In the genomic region with DNA sequence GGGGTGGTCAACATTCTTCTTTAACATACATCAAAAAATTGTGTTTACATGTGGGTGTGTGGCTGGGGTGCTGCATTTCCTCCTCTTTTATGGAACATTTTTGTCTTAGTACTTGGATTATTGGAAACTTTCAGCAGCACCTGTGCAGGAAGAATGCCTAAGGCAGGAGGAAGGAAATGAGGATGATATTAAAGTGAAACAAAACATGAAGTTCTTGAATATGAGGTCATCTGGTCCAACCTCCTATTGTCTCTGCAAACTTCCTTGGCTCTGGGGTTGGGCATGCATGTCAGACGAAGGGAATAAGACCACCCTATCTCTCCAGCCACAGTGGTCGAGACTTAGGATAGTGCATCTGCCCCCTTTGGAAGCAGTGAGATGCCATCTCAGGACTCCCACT, we compare ENCODE assay signal across 1 cellular context.
TF ChIP-seq lines count a peak whose summit lies in the region.

No MANE protein-coding gene starts in this region.

TF ChIP-seq in endothelial cell of umbilical vein, 7 proteins besides CTCF, POLR2A, EP300 and RAD21:
- peak; percentile 46 for TF ChIP-seq FOS (IDR thresholded peaks at IDR 0.05; ENCODE audit: borderline replicate concordance, insufficient read depth, low read length)
- no peak for TF ChIP-seq EZH2 (IDR thresholded peaks at IDR 0.05; ENCODE audit: borderline replicate concordance, low read depth, low read length, severe bottlenecking)
- TF ChIP-seq MYC (IDR thresholded peaks at IDR 0.05; ENCODE audit: low read depth, low read length) = no peak
- TF ChIP-seq POLR2AphosphoS5 (IDR thresholded peaks at IDR 0.05; ENCODE audit: insufficient read depth, low read depth, low read length) = no peak
- TF ChIP-seq, protein P1, sequence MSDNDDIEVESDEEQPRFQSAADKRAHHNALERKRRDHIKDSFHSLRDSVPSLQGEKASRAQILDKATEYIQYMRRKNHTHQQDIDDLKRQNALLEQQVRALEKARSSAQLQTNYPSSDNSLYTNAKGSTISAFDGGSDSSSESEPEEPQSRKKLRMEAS (IDR thresholded peaks at IDR 0.05; ENCODE audit: insufficient read depth, insufficient read length) = no peak
- TF ChIP-seq JUN (IDR thresholded peaks at IDR 0.05; ENCODE audit: borderline replicate concordance, insufficient read depth, insufficient read length, low read depth) = peak; percentile 84
- peak; percentile 57 for TF ChIP-seq GATA2 (IDR thresholded peaks at IDR 0.05; ENCODE audit: insufficient read depth, insufficient read length, low read depth, low read length)
TF ChIP-seq in endothelial cell of umbilical vein: peak in this region for 3.
